Comparison of ENCODE assay signal across 7 cellular contexts in genomic region chr19:5436101-5436947, GRCh38. TPM values are rescaled to one million over a fixed set of nuclear protein-coding genes. Genes with fewer than 3 reads are reported as not detected.
DNase-seq lines count a peak whose midpoint lies in the region; ATAC-seq and TF ChIP-seq lines count a peak whose summit lies in the region.

No MANE protein-coding gene starts in this region.

- H3K27me3 ChIP-seq in GM06990 (replicated peaks; ENCODE audit: control insufficient read depth, insufficient read depth, low read length) (no peaks in the 10 kb centered on the region), dorsolateral prefrontal cortex (peaks cover 0 to 22% (median 0%) of the 10 kb centered on the region in 45 donors)

- H3K4me3 ChIP-seq in GM06990 (replicated peaks; ENCODE audit: low read depth, low read length) (no peak overlapping the region), dorsolateral prefrontal cortex (peak overlapping the region in 57 of 59 donors; percentile 23 to 65 (median 51))

- H3K27ac ChIP-seq in dorsolateral prefrontal cortex, result peak overlapping the region in 19 of 59 donors; percentile 4 to 70 (median 44)

- DNase-seq in GM06990 (ENCODE audit: extremely low read depth, insufficient read length) (peak; percentile 21), NCI-H2171 (lab: John Stamatoyannopoulos, UW) (peak; percentile 90), dorsolateral prefrontal cortex (peak; percentile 38 to 92 (median 84)), occipital lobe (lab: John Stamatoyannopoulos, UW) (peak; percentile 71), NCI-H187 treated with DMSO at 0.1 percent for 48 hours (lab: John Stamatoyannopoulos, UW) (no peak)

- ATAC-seq in GM19023 (IDR thresholded peaks at IDR 0.05; ENCODE audit: unreplicated experiment) (no peak), HG02571 (IDR thresholded peaks at IDR 0.05; ENCODE audit: unreplicated experiment) (no peak)

- no peaks in the 10 kb centered on the region for H3K36me3 ChIP-seq in GM06990 (ENCODE audit: control insufficient read depth, insufficient read depth, low read length)

- TF ChIP-seq CTCF in GM06990 (IDR thresholded peaks at IDR 0.05; ENCODE audit: insufficient read depth, low read length, poor library complexity, severe bottlenecking) (no peak), dorsolateral prefrontal cortex (IDR thresholded peaks at IDR 0.05 in 54 of 56, conservative IDR thresholded peaks at IDR 0.05 in 2 of 56; ENCODE audit: low read depth in 1 of 56, partially characterized antibody in 56 of 56) (no peak)

- intact Hi-C loops in dorsolateral prefrontal cortex (cut with DNase I), result no loop called here

RNA-seq across cellular contexts. Expression of gene ZNRF4, which starts 18.9 kb away (rescaled TPM):
- under 1 TPM in 10 of 120 experiments, not detected in 110; 0.31 to 0.59 (median 0.36) TPM for total RNA-seq in dorsolateral prefrontal cortex
- not detected for total RNA-seq in occipital lobe
